In the genomic region with DNA sequence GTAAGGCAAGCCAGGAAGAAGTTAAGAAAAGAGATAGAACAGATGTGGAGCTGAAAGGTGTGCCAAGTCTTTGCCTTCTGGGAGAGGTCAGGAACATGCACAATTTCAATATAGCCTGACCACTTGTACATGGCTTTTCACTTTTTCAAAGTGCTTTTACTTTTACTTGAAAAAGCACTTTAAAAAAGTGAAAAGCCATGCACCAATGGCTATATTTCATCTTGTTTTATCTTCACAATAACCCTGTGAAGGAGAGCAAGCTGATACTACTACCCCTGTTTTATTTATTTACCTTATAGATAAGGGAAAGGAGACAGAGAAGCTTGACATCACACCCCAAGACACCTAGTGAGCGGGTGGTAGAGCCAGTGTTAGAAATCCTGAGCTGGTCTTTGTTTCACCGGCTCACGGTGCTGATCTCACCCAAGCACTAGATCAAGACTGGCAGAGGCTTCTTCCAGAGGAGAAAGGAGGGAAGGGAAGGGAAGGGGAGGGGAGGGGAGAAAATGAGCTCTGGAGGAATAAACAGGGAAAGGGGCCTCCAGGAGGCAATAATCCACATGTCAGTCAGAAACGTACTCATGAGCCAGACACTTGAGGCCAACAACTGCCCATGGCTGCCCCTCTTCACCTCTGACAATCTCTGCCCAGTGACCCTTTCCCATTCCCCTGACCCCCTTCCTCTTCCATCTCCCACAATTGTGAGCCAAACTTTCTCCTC, we compare ENCODE assay signal across 22 cellular contexts.
"Had no signal": no experiment of that assay in that cellular context is flagged by ENCODE, and none has a peak within 500 bp of the region (broad histone marks: within the 10 kb centered on the region; RNA-seq: fewer than 3 reads in every experiment).

No MANE protein-coding gene starts in this region.

- DNase-seq: effector memory CD4-positive, alpha-beta T cell; gastrocnemius medialis; heart right ventricle; hypothalamus; mammary epithelial cell; mucosa of descending colon; nucleus accumbens; pancreas; right cardiac atrium; stimulated activated CD4-positive, alpha-beta T cell treated with anti-CD3 and anti-CD28 coated beads, Interleukin-4, amount 100 ng/mL, for 1 hour; stimulated activated CD8-positive, alpha-beta memory T cell treated with anti-CD3 and anti-CD28 coated beads, Interleukin-4, amount 100 ng/mL, for 48 hours; tibial artery; upper lobe of left lung; uterus had no signal

- H3K4me3 ChIP-seq: esophagus muscularis mucosa, gastrocnemius medialis, heart right ventricle, mucosa of descending colon, neural progenitor cell, pancreas, tibial artery, upper lobe of left lung, uterus had no signal

- H3K36me3 ChIP-seq: esophagus muscularis mucosa, gastrocnemius medialis, heart right ventricle, neural progenitor cell, pancreas, tibial artery, upper lobe of left lung, uterus had no signal

- H3K4me3 Mint-ChIP-seq: natural killer cell treated with Interleukin-12 subunit alpha and Interleukin-12 subunit beta and Interleukin-15 and Interleukin-18, amount 100 ng/mL, for 72 hours; neural progenitor cell; stimulated activated effector memory CD8-positive, alpha-beta T cell treated with anti-CD3 and anti-CD28 coated beads, Interleukin-12 subunit alpha, Interleukin-12 subunit beta, amount 100 ng/mL, for 72 hours; stimulated activated naive CD8-positive, alpha-beta T cell treated with anti-CD3 and anti-CD28 coated beads, Interleukin-15, Interleukin-2, amounts not matched to agents 100 ng/mL and 50 ng/mL, for 24 hours had no signal

- H3K27ac ChIP-seq: epithelial cell of prostate, esophagus muscularis mucosa, gastrocnemius medialis, heart right ventricle, neural progenitor cell, pancreas, tibial artery, upper lobe of left lung, uterus had no signal

- H3K9me3 Mint-ChIP-seq: natural killer cell treated with Interleukin-12 subunit alpha and Interleukin-12 subunit beta and Interleukin-15 and Interleukin-18, amount 100 ng/mL, for 72 hours; stimulated activated effector memory CD8-positive, alpha-beta T cell treated with anti-CD3 and anti-CD28 coated beads, Interleukin-12 subunit alpha, Interleukin-12 subunit beta, amount 100 ng/mL, for 72 hours had no signal

- H3K27ac Mint-ChIP-seq: natural killer cell treated with Interleukin-12 subunit alpha and Interleukin-12 subunit beta and Interleukin-15 and Interleukin-18, amount 100 ng/mL, for 72 hours; neural progenitor cell; progenitor cell of endocrine pancreas; stimulated activated effector memory CD8-positive, alpha-beta T cell treated with anti-CD3 and anti-CD28 coated beads, Interleukin-12 subunit alpha, Interleukin-12 subunit beta, amount 100 ng/mL, for 72 hours; stimulated activated naive CD8-positive, alpha-beta T cell treated with anti-CD3 and anti-CD28 coated beads, Interleukin-15, Interleukin-2, amounts not matched to agents 100 ng/mL and 50 ng/mL, for 24 hours had no signal

- H3K4me1 ChIP-seq: neural progenitor cell, uterus had no signal

- H3K27me3 ChIP-seq: esophagus muscularis mucosa, gastrocnemius medialis, heart right ventricle, neural progenitor cell, pancreas, tibial artery, upper lobe of left lung, uterus had no signal

- ATAC-seq: gastrocnemius medialis; heart right ventricle; left lobe of liver; mucosa of descending colon; natural killer cell treated with Interleukin-12 subunit alpha and Interleukin-12 subunit beta and Interleukin-15 and Interleukin-18, amount 100 ng/mL, for 72 hours; pancreas; right cardiac atrium; stimulated activated effector memory CD8-positive, alpha-beta T cell treated with anti-CD3 and anti-CD28 coated beads, Interleukin-12 subunit alpha, Interleukin-12 subunit beta, amount 100 ng/mL, for 72 hours had no signal

- H3K9me3 ChIP-seq: esophagus muscularis mucosa, gastrocnemius medialis, mucosa of descending colon, pancreas, tibial artery, upper lobe of left lung, uterus had no signal

- H3K36me3 Mint-ChIP-seq: natural killer cell treated with Interleukin-12 subunit alpha and Interleukin-12 subunit beta and Interleukin-15 and Interleukin-18, amount 100 ng/mL, for 72 hours; neural progenitor cell had no signal

- H3K27me3 Mint-ChIP-seq: natural killer cell treated with Interleukin-12 subunit alpha and Interleukin-12 subunit beta and Interleukin-15 and Interleukin-18, amount 100 ng/mL, for 72 hours; stimulated activated naive CD8-positive, alpha-beta T cell treated with anti-CD3 and anti-CD28 coated beads, Interleukin-15, Interleukin-2, amounts not matched to agents 100 ng/mL and 50 ng/mL, for 24 hours had no signal
